In genomic region chr12:48978291-48978740, GRCh38 we compare ENCODE assay signal across 1 cellular context.
TF ChIP-seq lines count a peak whose summit lies in the region.

TSS of gene WNT1 (plus strand) at chr12:48978322. CDS start at chr12:48978651, 329 bp downstream.

TF ChIP-seq in K562, 482 proteins besides CTCF, POLR2A, EP300 and RAD21 (continued from another document):
- TF ChIP-seq, protein P1, sequence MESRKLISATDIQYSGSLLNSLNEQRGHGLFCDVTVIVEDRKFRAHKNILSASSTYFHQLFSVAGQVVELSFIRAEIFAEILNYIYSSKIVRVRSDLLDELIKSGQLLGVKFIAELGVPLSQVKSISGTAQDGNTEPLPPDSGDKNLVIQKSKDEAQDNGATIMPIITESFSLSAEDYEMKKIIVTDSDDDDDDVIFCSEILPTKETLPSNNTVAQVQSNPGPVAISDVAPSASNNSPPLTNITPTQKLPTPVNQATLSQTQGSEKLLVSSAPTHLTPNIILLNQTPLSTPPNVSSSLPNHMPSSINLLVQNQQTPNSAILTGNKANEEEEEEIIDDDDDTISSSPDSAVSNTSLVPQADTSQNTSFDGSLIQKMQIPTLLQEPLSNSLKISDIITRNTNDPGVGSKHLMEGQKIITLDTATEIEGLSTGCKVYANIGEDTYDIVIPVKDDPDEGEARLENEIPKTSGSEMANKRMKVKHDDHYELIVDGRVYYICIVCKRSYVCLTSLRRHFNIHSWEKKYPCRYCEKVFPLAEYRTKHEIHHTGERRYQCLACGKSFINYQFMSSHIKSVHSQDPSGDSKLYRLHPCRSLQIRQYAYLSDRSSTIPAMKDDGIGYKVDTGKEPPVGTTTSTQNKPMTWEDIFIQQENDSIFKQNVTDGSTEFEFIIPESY (CRISPR knock-in tag; IDR thresholded peaks at IDR 0.05): 0 out of 2 replicates have a peak, but pooled peaks have one; percentile 16
